Comparison of ENCODE assay signal across 8 cellular contexts in genomic region chr11:128483211-128483788, GRCh38.
DNase-seq lines count a peak whose midpoint lies in the region; ATAC-seq and TF ChIP-seq lines count a peak whose summit lies in the region.

No MANE protein-coding gene starts in this region.

- ATAC-seq in GM18502 (IDR thresholded peaks at IDR 0.05; ENCODE audit: poor library complexity, unreplicated experiment) (peak; percentile 81), GM21576 (IDR thresholded peaks at IDR 0.05; ENCODE audit: unreplicated experiment) (peak; percentile 71), right lobe of liver (peak in 3 of 4 donors; percentile 11 to 43 (median 16))

- TF ChIP-seq CTCF in right lobe of liver (IDR thresholded peaks at IDR 0.05) = no peak

- no peaks in the 10 kb centered on the region for H3K9me3 ChIP-seq in right lobe of liver

- no peak for TF ChIP-seq POLR2A in right lobe of liver (IDR thresholded peaks at IDR 0.05)

- no peak overlapping the region for H3K4me3 ChIP-seq in right lobe of liver

- 57% methylated on average over 7 of the region's 7 CpGs for WGBS in right lobe of liver (ENCODE audit: insufficient coverage, low coverage, low lambda C conversion rate, missing lambda C conversion rate)

- H3K27ac ChIP-seq in right lobe of liver = peak overlapping the region in 2 of 3 donors; percentile 18 to 47

- peaks cover 0 to 23% (median 0%) of the 10 kb centered on the region in 4 donors for H3K4me1 ChIP-seq in right lobe of liver

- DNase-seq in MV-4-11 (lab: John Stamatoyannopoulos, UW) = peak; percentile 92
- no peak for DNase-seq in right lobe of liver
- no peak for DNase-seq in SW480 (ENCODE audit: low spot score)
- no peak for DNase-seq in COLO829 (ENCODE audit: low spot score)
- no peak for DNase-seq in T-helper 9 cell
- DNase-seq in HUDEP-2 (lab: John Stamatoyannopoulos, UW; ENCODE audit: unreplicated experiment in 76 of 76) = no peak

- H3K27me3 ChIP-seq in right lobe of liver = no peaks in the 10 kb centered on the region

- peaks cover 0 to 12% (median 4%) of the 10 kb centered on the region in 4 donors for H3K36me3 ChIP-seq in right lobe of liver

- intact Hi-C loops in right lobe of liver (cut with DNase I) = loop anchor here in 1 of 2 donors (10.0 kb wide), 1 partner anchor 152 kb away; no protein-coding TSS in a partner anchor

Comparison
In these comparisons a context has a peak if more than half of its experiments do, and no peak if none do; other contexts are left out.
1. ATAC-seq: peak in every context shown above with its lines; median percentile 81 in GM18502; 71 in GM21576; 16 in right lobe of liver.